In genomic region chr5:147827017-147827416, GRCh38 we compare ENCODE assay signal across 9 cellular contexts. TPM values are rescaled to one million over a fixed set of nuclear protein-coding genes. Genes with fewer than 3 reads are reported as not detected.
"Had no signal": no experiment of that assay in that cellular context is flagged by ENCODE, and none has a peak within 500 bp of the region (broad histone marks: within the 10 kb centered on the region; RNA-seq: fewer than 3 reads in every experiment).

No MANE protein-coding gene starts in this region.

RNA-seq across cellular contexts. Expression of gene SPINK1, which starts 4.5 kb away (rescaled TPM):
- total RNA-seq: LHCN-M2, NCI-H460, OCI-LY7, PC-9, Right ventricle myocardium inferior, RPMI7951, SJCRH30 had no signal

RNA-seq across cellular contexts. Expression of gene JAKMIP2, which starts 44.5 kb away (rescaled TPM):
- total RNA-seq: MCF 10A, PC-9 had no signal

RNA-seq across cellular contexts. Expression of gene SCGB3A2, which starts 51.5 kb away (rescaled TPM):
- total RNA-seq: LHCN-M2, MCF 10A, NCI-H460, OCI-LY7, PC-9, Right ventricle myocardium inferior, RPMI7951, SJCRH30, SK-MEL-5 had no signal
